16 cellular contexts compared by ENCODE assay signal in the genomic region with DNA sequence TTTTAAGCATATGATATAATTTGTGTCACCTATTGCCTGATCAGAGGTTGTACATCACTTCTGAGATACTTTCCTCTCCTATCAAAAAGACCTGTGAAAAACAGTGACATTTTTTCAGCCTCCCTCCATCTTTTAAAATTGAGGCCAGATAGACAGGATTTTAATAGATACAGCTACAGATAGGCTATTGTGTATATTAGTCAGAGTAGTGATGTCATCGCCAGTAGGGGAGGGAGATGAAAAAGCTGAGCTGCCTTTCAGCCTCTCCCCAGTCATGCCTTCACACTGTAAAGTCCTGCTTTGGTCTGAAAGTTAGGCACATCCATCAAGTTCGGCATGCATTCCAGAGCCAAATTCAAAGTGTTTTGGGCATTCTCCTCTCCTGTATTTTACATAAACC. TPM values are rescaled to one million over a fixed set of nuclear protein-coding genes. Genes with fewer than 3 reads are reported as not detected.
DNase-seq lines count a peak whose midpoint lies in the region; ATAC-seq and TF ChIP-seq lines count a peak whose summit lies in the region.
"Had no signal": no experiment of that assay in that cellular context is flagged by ENCODE, and none has a peak within 500 bp of the region (broad histone marks: within the 10 kb centered on the region; RNA-seq: fewer than 3 reads in every experiment).

No MANE protein-coding gene starts in this region.

- DNase-seq in activated T-cell treated with anti-CD3 and anti-CD28 coated beads, Interleukin-2, amount 50 U/mL, for 4 hours = no peak
- DNase-seq in activated T-cell treated with anti-CD3 and anti-CD28 coated beads for 4 hours (no peak), RPMI7951 (ENCODE audit: low read depth) (peak; percentile 31), fibroblast of lung (ENCODE audit: low read depth in 2 of 2) (peak; percentile 43 to 62), smooth muscle cell (lab: John Stamatoyannopoulos, UW; ENCODE audit: unreplicated experiment) (no peak), SJCRH30 (no peak), NCI-H2196 treated with DMSO at 0.1 percent for 48 hours (lab: John Stamatoyannopoulos, UW; ENCODE audit: unreplicated experiment) (no peak)
- DNase-seq: DMS79 treated with DMSO at 0.1 percent for 48 hours; effector memory CD8-positive, alpha-beta T cell; NCI-H1694; SIG-M5; stimulated activated CD4-positive, alpha-beta T cell treated with anti-CD3 and anti-CD28 coated beads, Interleukin-12 subunit alpha, Interleukin-12 subunit beta, amount 100 ng/mL, for 4 hours had no signal

- no peak overlapping the region for H3K4me3 ChIP-seq in fibroblast of lung (replicated peaks in 1 of 4; ENCODE audit: control extremely low read depth in 1 of 4, insufficient read depth in 1 of 4, low read depth in 3 of 4, low read length in 4 of 4)
- no peak overlapping the region for H3K4me3 ChIP-seq in smooth muscle cell
- H3K4me3 ChIP-seq in SJCRH30 = no peak overlapping the region
- H3K4me3 ChIP-seq: hepatocyte, lung had no signal

- H3K79me2 ChIP-seq in fibroblast of lung (ENCODE audit: control insufficient read depth, insufficient read depth, low read length) (peaks cover 56% of the 10 kb centered on the region), smooth muscle cell (ENCODE audit: low read depth) (peaks cover 71% of the 10 kb centered on the region)

- H3K4me3 Mint-ChIP-seq in activated T-cell treated with anti-CD3 and anti-CD28 coated beads, Interleukin-2, amount 50 U/mL, for 4 hours = no peak overlapping the region
- H3K4me3 Mint-ChIP-seq: effector memory CD8-positive, alpha-beta T cell had no signal

- H3K9me3 ChIP-seq in fibroblast of lung (ENCODE audit: control insufficient read depth, insufficient read depth, low read depth, low read length) (no peaks in the 10 kb centered on the region), smooth muscle cell (replicated peaks; ENCODE audit: low read depth) (no peaks in the 10 kb centered on the region), SJCRH30 (replicated peaks) (no peaks in the 10 kb centered on the region)

- no peaks in the 10 kb centered on the region for H3K27me3 Mint-ChIP-seq in activated T-cell treated with anti-CD3 and anti-CD28 coated beads, Interleukin-2, amount 50 U/mL, for 4 hours (ENCODE audit: low read depth)
- H3K27me3 Mint-ChIP-seq: effector memory CD8-positive, alpha-beta T cell had no signal

- H3K4me1 ChIP-seq in fibroblast of lung (ENCODE audit: control insufficient read depth, extremely low read depth, insufficient read depth, low read length) (no peaks in the 10 kb centered on the region), smooth muscle cell (ENCODE audit: low read depth) (no peaks in the 10 kb centered on the region), SJCRH30 (no peaks in the 10 kb centered on the region)

- no peak overlapping the region for H2AFZ ChIP-seq in fibroblast of lung (ENCODE audit: low read length)
- no peak overlapping the region for H2AFZ ChIP-seq in smooth muscle cell (ENCODE audit: low read depth)
- H2AFZ ChIP-seq: hepatocyte had no signal

- H3K36me3 Mint-ChIP-seq in activated T-cell treated with anti-CD3 and anti-CD28 coated beads, Interleukin-2, amount 50 U/mL, for 4 hours (ENCODE audit: insufficient read depth) = peaks cover 48% of the 10 kb centered on the region

- peaks cover 35% of the 10 kb centered on the region for H3F3A ChIP-seq in smooth muscle cell (ENCODE audit: low read depth)

- H3K4me2 ChIP-seq in fibroblast of lung (ENCODE audit: extremely low read depth, insufficient read depth, low read length) (peak overlapping the region; percentile 13), smooth muscle cell (no peak overlapping the region)
- H3K4me2 ChIP-seq: hepatocyte had no signal

- 92% methylated on average over 2 of the region's 2 CpGs for WGBS in smooth muscle cell (ENCODE audit: low lambda C conversion rate)

- H3K27ac ChIP-seq in fibroblast of lung (ENCODE audit: insufficient read depth, low read length) (peak overlapping the region; percentile 11), smooth muscle cell (ENCODE audit: low read depth) (peak overlapping the region; percentile 12), SJCRH30 (no peak overlapping the region)
- H3K27ac ChIP-seq: hepatocyte, VCaP had no signal

- peaks cover 2% of the 10 kb centered on the region for H4K20me1 ChIP-seq in fibroblast of lung (ENCODE audit: control insufficient read depth, extremely low read depth, insufficient read depth, low read length)
- H4K20me1 ChIP-seq in smooth muscle cell (ENCODE audit: low read depth) = peaks cover 82% of the 10 kb centered on the region

- H3K27me3 ChIP-seq in fibroblast of lung (ENCODE audit: control insufficient read depth, insufficient read depth, low read length) (no peaks in the 10 kb centered on the region), smooth muscle cell (ENCODE audit: low read depth) (no peaks in the 10 kb centered on the region), SJCRH30 (no peaks in the 10 kb centered on the region)
- H3K27me3 ChIP-seq: hepatocyte had no signal

- peaks cover 3% of the 10 kb centered on the region for H3K36me3 ChIP-seq in fibroblast of lung (ENCODE audit: control insufficient read depth, insufficient read depth, low read length)
- H3K36me3 ChIP-seq in smooth muscle cell (ENCODE audit: low read depth) = peaks cover 39% of the 10 kb centered on the region
- peaks cover 53% of the 10 kb centered on the region for H3K36me3 ChIP-seq in SJCRH30

- H3K9ac ChIP-seq in fibroblast of lung (ENCODE audit: insufficient read depth, low read length) (no peak overlapping the region), smooth muscle cell (ENCODE audit: low read depth) (no peak overlapping the region)

- TF ChIP-seq CTCF in fibroblast of lung (conservative IDR thresholded peaks at IDR 0.05 in 1 of 2, IDR thresholded peaks at IDR 0.05 in 1 of 2; ENCODE audit: low read depth in 1 of 2, low read length in 2 of 2) (no peak), smooth muscle cell (IDR thresholded peaks at IDR 0.05; ENCODE audit: borderline replicate concordance, insufficient read depth, poor library complexity, severe bottlenecking) (no peak)

- H3K9me3 Mint-ChIP-seq in activated T-cell treated with anti-CD3 and anti-CD28 coated beads, Interleukin-2, amount 50 U/mL, for 4 hours = no peaks in the 10 kb centered on the region
- H3K9me3 Mint-ChIP-seq: effector memory CD8-positive, alpha-beta T cell had no signal

- peaks cover 41% of the 10 kb centered on the region for H3K4me1 Mint-ChIP-seq in activated T-cell treated with anti-CD3 and anti-CD28 coated beads, Interleukin-2, amount 50 U/mL, for 4 hours (ENCODE audit: low read depth)

- peak; percentile 51 to 71 for ATAC-seq in activated T-cell treated with anti-CD3 and anti-CD28 coated beads, Interleukin-2, amount 50 U/mL, for 4 hours
- ATAC-seq in HG03469 (IDR thresholded peaks at IDR 0.05; ENCODE audit: unreplicated experiment) = no peak
- ATAC-seq: effector memory CD8-positive, alpha-beta T cell had no signal

RNA-seq across cellular contexts. Expression of a gene that starts 7.9 kb away (rescaled TPM):
- 10 to 100 TPM; 46.2 to 63.0 (median 50.2) TPM for total RNA-seq in activated T-cell treated with anti-CD3 and anti-CD28 coated beads, Interleukin-2, amount 50 U/mL, for 4 hours
- total RNA-seq in RPMI7951 (2014; rRNA removed; shearing (Covaris generic)) = 4.9 and 6.2 TPM in 2 replicates
- total RNA-seq in fibroblast of lung = 6.7 and 11.9 TPM in 2 replicates
- polyA plus RNA-seq in fibroblast of lung = 11.6 and 17.8 TPM in 2 replicates
- 5.9 and 9.5 TPM in 2 replicates for polyA plus RNA-seq in fibroblast of lung (2012)
- polyA minus RNA-seq in fibroblast of lung (ENCODE audit: low replicate concordance) = 3.4 and 5.4 TPM in 2 replicates
- total RNA-seq in smooth muscle cell = 12.0 and 12.3 TPM in 2 replicates
- 8.8 and 8.9 TPM in 2 replicates for polyA plus RNA-seq in smooth muscle cell
- total RNA-seq in SJCRH30 (2014; rRNA removed; shearing (Covaris generic)) = 9.3 and 15.9 TPM in 2 replicates

RNA-seq across cellular contexts. Expression of a gene that starts 16.5 kb away (rescaled TPM):
- total RNA-seq in activated T-cell treated with anti-CD3 and anti-CD28 coated beads, Interleukin-2, amount 50 U/mL, for 4 hours = 100 to 1,000 TPM; 278 to 293 (median 280) TPM
- 109 and 135 TPM in 2 replicates for total RNA-seq in RPMI7951 (2014; rRNA removed; shearing (Covaris generic))
- total RNA-seq in fibroblast of lung = 77.6 and 89.7 TPM in 2 replicates
- polyA plus RNA-seq in fibroblast of lung = 282 and 321 TPM in 2 replicates
- polyA plus RNA-seq in fibroblast of lung (2012) = 225 and 241 TPM in 2 replicates
- polyA minus RNA-seq in fibroblast of lung (ENCODE audit: low replicate concordance) = 25.4 and 28.5 TPM in 2 replicates
- total RNA-seq in smooth muscle cell = 99.6 and 99.8 TPM in 2 replicates
- 226 and 246 TPM in 2 replicates for polyA plus RNA-seq in smooth muscle cell
- 144 and 151 TPM in 2 replicates for total RNA-seq in SJCRH30 (2014; rRNA removed; shearing (Covaris generic))

RNA-seq across cellular contexts. Expression of a gene that starts 58.2 kb away (rescaled TPM):
- total RNA-seq in activated T-cell treated with anti-CD3 and anti-CD28 coated beads, Interleukin-2, amount 50 U/mL, for 4 hours = 10 to 100 TPM; 70.8 to 76.6 (median 71.6) TPM
- 68.0 and 90.6 TPM in 2 replicates for total RNA-seq in RPMI7951 (2014; rRNA removed; shearing (Covaris generic))
- total RNA-seq in fibroblast of lung (10.5 and 15.5 TPM in 2 replicates), smooth muscle cell (24.4 and 34.9 TPM in 2 replicates)
- polyA plus RNA-seq in fibroblast of lung (25.6 and 58.7 TPM in 2 replicates), smooth muscle cell (27.2 and 50.0 TPM in 2 replicates)
- 25.4 and 57.2 TPM in 2 replicates for polyA plus RNA-seq in fibroblast of lung (2012)
- polyA minus RNA-seq in fibroblast of lung (ENCODE audit: low replicate concordance) = 17.8 and 32.5 TPM in 2 replicates
- total RNA-seq in SJCRH30 (2014; rRNA removed; shearing (Covaris generic)) = 43.4 and 43.5 TPM in 2 replicates

Comparison
In these comparisons a context has a peak if more than half of its experiments do, and no peak if none do; other contexts are left out.
1. DNase-seq: peak in RPMI7951 (single experiment) and fibroblast of lung (2 of 2); none in activated T-cell treated with anti-CD3 and anti-CD28 coated beads, Interleukin-2, amount 50 U/mL, for 4 hours (single experiment), activated T-cell treated with anti-CD3 and anti-CD28 coated beads for 4 hours (single experiment), smooth muscle cell (single experiment), SJCRH30 (0 of 2) and NCI-H2196 treated with DMSO at 0.1 percent for 48 hours (single experiment).